Comparison of ENCODE assay signal across 9 cellular contexts in genomic region chr2:100246163-100247145, GRCh38.
DNase-seq lines count a peak whose midpoint lies in the region; ATAC-seq and TF ChIP-seq lines count a peak whose summit lies in the region.
"Had no signal": no experiment of that assay in that cellular context is flagged by ENCODE, and none has a peak within 500 bp of the region (broad histone marks: within the 10 kb centered on the region; RNA-seq: fewer than 3 reads in every experiment).

No MANE protein-coding gene starts in this region.

- no peak overlapping the region for H3K27ac Mint-ChIP-seq in activated CD4-positive, alpha-beta T cell treated with anti-CD3 and anti-CD28 coated beads, Interleukin-2, amount 10 ng/mL, durations not matched to agents 24 days and 14 days

- H3K27ac ChIP-seq in brain microvascular endothelial cell = no peak overlapping the region
- no peak overlapping the region for H3K27ac ChIP-seq in neural cell (ENCODE audit: low read length)
- no peak overlapping the region for H3K27ac ChIP-seq in left lung
- H3K27ac ChIP-seq: VCaP had no signal

- H3K9me3 ChIP-seq in neural cell (ENCODE audit: low read length) = no peaks in the 10 kb centered on the region
- H3K9me3 ChIP-seq in left lung = no peaks in the 10 kb centered on the region

- peaks cover 3 to 13% of the 10 kb centered on the region in 2 donors for H3K4me1 ChIP-seq in left lung

- no peak overlapping the region for H3K4me3 Mint-ChIP-seq in activated CD4-positive, alpha-beta T cell treated with anti-CD3 and anti-CD28 coated beads, Interleukin-2, amount 10 ng/mL, durations not matched to agents 24 days and 14 days

- no peaks in the 10 kb centered on the region for H4K20me1 ChIP-seq in neural cell (ENCODE audit: insufficient read depth)

- H3K9me3 Mint-ChIP-seq in activated CD4-positive, alpha-beta T cell treated with anti-CD3 and anti-CD28 coated beads, Interleukin-2, amount 10 ng/mL, durations not matched to agents 24 days and 14 days = no peaks in the 10 kb centered on the region

- H3K4me3 ChIP-seq in brain microvascular endothelial cell (ENCODE audit: low read depth, low read length) (no peak overlapping the region), neural cell (ENCODE audit: low read length) (no peak overlapping the region), left lung (no peak overlapping the region)

- no peaks in the 10 kb centered on the region for H3K9me2 ChIP-seq in neural cell (ENCODE audit: insufficient read depth, low read length)

- H3K27me3 Mint-ChIP-seq in activated CD4-positive, alpha-beta T cell treated with anti-CD3 and anti-CD28 coated beads, Interleukin-2, amount 10 ng/mL, durations not matched to agents 24 days and 14 days = peaks cover 2% of the 10 kb centered on the region

- H3K9ac ChIP-seq in neural cell (ENCODE audit: low read length) = no peak overlapping the region

- no peak for TF ChIP-seq RAD21 in neural cell (conservative IDR thresholded peaks at IDR 0.05)

- ATAC-seq in GM18909 (IDR thresholded peaks at IDR 0.05; ENCODE audit: poor library complexity, unreplicated experiment) (no peak), left lung (no peak)

- no peaks in the 10 kb centered on the region for H3K27me3 ChIP-seq in brain microvascular endothelial cell (replicated peaks)
- H3K27me3 ChIP-seq in neural cell (ENCODE audit: insufficient read depth, low read depth, low read length) = no peaks in the 10 kb centered on the region
- H3K27me3 ChIP-seq in left lung = no peaks in the 10 kb centered on the region

- no peaks in the 10 kb centered on the region for H3F3A ChIP-seq in neural cell (ENCODE audit: insufficient read depth, low read length, poor library complexity, severe bottlenecking)

- H3K4me2 ChIP-seq in neural cell (ENCODE audit: low read length) = no peak overlapping the region

- peak; percentile 68 for DNase-seq in activated CD4-positive, alpha-beta T cell treated with anti-CD3 and anti-CD28 coated beads, Interleukin-2, amount 10 ng/mL, durations not matched to agents 24 days and 14 days
- DNase-seq in activated CD4-positive, alpha-beta T cell treated with anti-CD3 and anti-CD28 coated beads for 1 hour = no peak
- DNase-seq in NAMALWA (ENCODE audit: low spot score) (peak; percentile 84), brain microvascular endothelial cell (no peak), left lung (no peak), cerebellum (ENCODE audit: low spot score) (no peak)

- H3K4me1 Mint-ChIP-seq in activated CD4-positive, alpha-beta T cell treated with anti-CD3 and anti-CD28 coated beads, Interleukin-2, amount 10 ng/mL, durations not matched to agents 24 days and 14 days = no peaks in the 10 kb centered on the region

- H3K36me3 Mint-ChIP-seq in activated CD4-positive, alpha-beta T cell treated with anti-CD3 and anti-CD28 coated beads, Interleukin-2, amount 10 ng/mL, durations not matched to agents 24 days and 14 days (ENCODE audit: low read depth) = no peaks in the 10 kb centered on the region

- TF ChIP-seq EP300 in neural cell (conservative IDR thresholded peaks at IDR 0.05; ENCODE audit: poor library complexity, severe bottlenecking) = no peak

- in situ Hi-C loops in brain microvascular endothelial cell (cut with HindIII; ENCODE audit: low pct_ligation_motif_present, low sequenced_read_pairs) = no loop called here

- H3K79me2 ChIP-seq in neural cell (replicated peaks; ENCODE audit: insufficient read depth, low read length) = no peaks in the 10 kb centered on the region

- intact Hi-C loops in activated CD4-positive, alpha-beta T cell treated with anti-CD3 and anti-CD28 coated beads, Interleukin-2, amount 10 ng/mL, durations not matched to agents 24 days and 14 days (cut with micrococcal nuclease) = no loop called here
- intact Hi-C loops in left lung (cut with DNase I) = loop anchor here in 1 of 2 donors (5.0 kb wide), 1 partner anchor 684 kb away; no protein-coding TSS in a partner anchor

- H3K36me3 ChIP-seq in brain microvascular endothelial cell (replicated peaks) (no peaks in the 10 kb centered on the region), neural cell (ENCODE audit: insufficient read depth, low read length) (no peaks in the 10 kb centered on the region), left lung (no peaks in the 10 kb centered on the region)

- peak; percentile 62 for TF ChIP-seq CTCF in brain microvascular endothelial cell (IDR thresholded peaks at IDR 0.05; ENCODE audit: low read depth, low read length, missing control alignments)
- peak; percentile 35 for TF ChIP-seq CTCF in neural cell (IDR thresholded peaks at IDR 0.05; ENCODE audit: poor library complexity, severe bottlenecking)
- TF ChIP-seq CTCF in left lung (IDR thresholded peaks at IDR 0.05) = peak in 1 of 2 donors; percentile 56

- H2AFZ ChIP-seq in neural cell (ENCODE audit: low read depth, low read length) = no peak overlapping the region

TF ChIP-seq in neural cell, 6 proteins besides CTCF, POLR2A, EP300 and RAD21:
- TF ChIP-seq TAF1 (IDR thresholded peaks at IDR 0.05; ENCODE audit: low read depth) (no peak), MXI1 (conservative IDR thresholded peaks at IDR 0.05; ENCODE audit: poor library complexity, severe bottlenecking) (no peak), POLR2AphosphoS5 (IDR thresholded peaks at IDR 0.05) (no peak), SMC3 (conservative IDR thresholded peaks at IDR 0.05; ENCODE audit: poor library complexity) (peak; percentile 25), EZH2 (IDR thresholded peaks at IDR 0.05; ENCODE audit: borderline replicate concordance, insufficient read depth, low read length, poor library complexity, severe bottlenecking) (no peak), REST (IDR thresholded peaks at IDR 0.05; ENCODE audit: borderline replicate concordance) (no peak)
TF ChIP-seq in neural cell: peak in this region for 1.

Comparison
In these comparisons a context has a peak if more than half of its experiments do, and no peak if none do; other contexts are left out.
1. DNase-seq: peak in activated CD4-positive, alpha-beta T cell treated with anti-CD3 and anti-CD28 coated beads, Interleukin-2, amount 10 ng/mL, durations not matched to agents 24 days and 14 days (single experiment) and NAMALWA (single experiment); none in activated CD4-positive, alpha-beta T cell treated with anti-CD3 and anti-CD28 coated beads for 1 hour (single experiment), brain microvascular endothelial cell (single experiment), left lung (0 of 2) and cerebellum (single experiment).